26 cellular contexts compared by ENCODE assay signal in the genomic region with DNA sequence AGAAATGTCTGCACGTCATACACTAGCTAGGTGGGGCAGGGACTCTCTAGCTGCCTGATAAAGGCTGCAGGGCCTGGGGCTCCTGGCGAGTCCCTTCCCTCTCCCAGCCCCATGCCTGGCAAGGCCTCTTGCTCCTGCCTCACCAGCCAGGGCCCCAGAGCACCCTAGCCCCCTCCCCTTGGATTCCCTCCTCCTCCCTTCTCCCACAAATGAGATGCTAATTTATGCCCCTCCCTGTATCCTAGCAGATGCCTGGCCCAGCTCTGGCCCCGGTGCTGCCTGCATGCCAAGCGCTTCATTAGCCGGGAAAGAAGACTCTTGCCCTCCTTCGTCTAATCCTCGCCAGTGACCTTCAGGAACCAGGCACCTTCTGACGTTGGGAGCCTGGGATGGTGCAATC.
"Had no signal": no experiment of that assay in that cellular context is flagged by ENCODE, and none has a peak within 500 bp of the region (broad histone marks: within the 10 kb centered on the region; RNA-seq: fewer than 3 reads in every experiment).

No MANE protein-coding gene starts in this region.

- H3K27ac ChIP-seq: ascending aorta, body of pancreas had no signal

- H3K27ac Mint-ChIP-seq: activated B cell treated with CpG ODN at 0.5 μM for 24 hours; activated CD4-positive, alpha-beta T cell treated with anti-CD3 and anti-CD28 coated beads, Interleukin-2, amount 10 ng/mL, durations not matched to agents 24 days and 14 days; activated CD8-positive, alpha-beta memory T cell treated with anti-CD3 and anti-CD28 coated beads, Interleukin-2, amount 10 ng/mL, durations not matched to agents 7 days and 5 days; activated naive CD4-positive, alpha-beta T cell treated with anti-CD3 and anti-CD28 coated beads, Interleukin-2, amount 50 U/mL, for 72 hours; activated naive CD8-positive, alpha-beta T cell treated with anti-CD3 and anti-CD28 coated beads, Interleukin-2, amount 50 U/mL, for 24 hours; activated T-cell treated with anti-CD3 and anti-CD28 coated beads, Interleukin-2, amount 50 U/mL, for 24 hours; activated T-helper 1 cell treated with anti-CD3 and anti-CD28 coated beads, Interleukin-12 subunit alpha, Interleukin-12 subunit beta, Interleukin-2, Interleukin-4 antibody, amounts not matched to agents 30 ng/mL and 10 ng/mL and 1 ng/mL, durations not matched to agents 14 hours and 24 hours and 36 hours; T-helper 1 cell treated with Interleukin-12 subunit alpha and Interleukin-12 subunit beta and Interleukin-4 antibody, amounts not matched to agents 30 μg/mL and 1 μg/mL, for 36 hours had no signal

- H3K9me3 Mint-ChIP-seq: activated B cell treated with CpG ODN at 0.5 μM for 24 hours; activated CD4-positive, alpha-beta T cell treated with anti-CD3 and anti-CD28 coated beads, Interleukin-2, amount 10 ng/mL, durations not matched to agents 24 days and 14 days; activated naive CD4-positive, alpha-beta T cell treated with anti-CD3 and anti-CD28 coated beads, Interleukin-2, amount 50 U/mL, for 72 hours; activated naive CD8-positive, alpha-beta T cell treated with anti-CD3 and anti-CD28 coated beads, Interleukin-2, amount 50 U/mL, for 24 hours; activated T-cell treated with anti-CD3 and anti-CD28 coated beads, Interleukin-2, amount 50 U/mL, for 24 hours; activated T-helper 1 cell treated with anti-CD3 and anti-CD28 coated beads, Interleukin-12 subunit alpha, Interleukin-12 subunit beta, Interleukin-2, Interleukin-4 antibody, amounts not matched to agents 30 ng/mL and 10 ng/mL and 1 ng/mL, durations not matched to agents 14 hours and 24 hours and 36 hours; central memory CD8-positive, alpha-beta T cell; T-helper 1 cell treated with Interleukin-12 subunit alpha and Interleukin-12 subunit beta and Interleukin-4 antibody, amounts not matched to agents 30 μg/mL and 1 μg/mL, for 36 hours had no signal

- H3K9me3 ChIP-seq: ascending aorta, body of pancreas had no signal

- H3K4me1 ChIP-seq: ascending aorta, body of pancreas had no signal

- H3K27me3 Mint-ChIP-seq: activated naive CD8-positive, alpha-beta T cell treated with anti-CD3 and anti-CD28 coated beads, Interleukin-2, amount 50 U/mL, for 24 hours; activated T-cell treated with anti-CD3 and anti-CD28 coated beads, Interleukin-2, amount 50 U/mL, for 24 hours had no signal

- H3K4me3 ChIP-seq: ascending aorta, body of pancreas had no signal

- H3K4me1 Mint-ChIP-seq: activated B cell treated with CpG ODN at 0.5 μM for 24 hours; activated CD4-positive, alpha-beta T cell treated with anti-CD3 and anti-CD28 coated beads, Interleukin-2, amount 10 ng/mL, durations not matched to agents 24 days and 14 days; activated CD8-positive, alpha-beta memory T cell treated with anti-CD3 and anti-CD28 coated beads, Interleukin-2, amount 10 ng/mL, durations not matched to agents 7 days and 5 days; activated naive CD8-positive, alpha-beta T cell treated with anti-CD3 and anti-CD28 coated beads, Interleukin-2, amount 50 U/mL, for 24 hours; central memory CD8-positive, alpha-beta T cell had no signal

- ATAC-seq: activated CD8-positive, alpha-beta memory T cell treated with anti-CD3 and anti-CD28 coated beads, Interleukin-2, amount 10 ng/mL, durations not matched to agents 7 days and 5 days; activated naive CD4-positive, alpha-beta T cell treated with anti-CD3 and anti-CD28 coated beads, Interleukin-2, amount 50 U/mL, for 72 hours; activated naive CD8-positive, alpha-beta T cell treated with anti-CD3 and anti-CD28 coated beads, Interleukin-2, amount 50 U/mL, for 24 hours; body of pancreas; Panc1 had no signal

- H3K36me3 Mint-ChIP-seq: activated CD8-positive, alpha-beta memory T cell treated with anti-CD3 and anti-CD28 coated beads, Interleukin-2, amount 10 ng/mL, durations not matched to agents 7 days and 5 days; activated naive CD4-positive, alpha-beta T cell treated with anti-CD3 and anti-CD28 coated beads, Interleukin-2, amount 50 U/mL, for 72 hours had no signal

- H3K27me3 ChIP-seq: ascending aorta, body of pancreas had no signal

- H3K4me3 Mint-ChIP-seq: activated B cell treated with CpG ODN at 0.5 μM for 24 hours; activated CD4-positive, alpha-beta T cell treated with anti-CD3 and anti-CD28 coated beads, Interleukin-2, amount 10 ng/mL, durations not matched to agents 24 days and 14 days; activated CD8-positive, alpha-beta memory T cell treated with anti-CD3 and anti-CD28 coated beads, Interleukin-2, amount 10 ng/mL, durations not matched to agents 7 days and 5 days; activated naive CD8-positive, alpha-beta T cell treated with anti-CD3 and anti-CD28 coated beads, Interleukin-2, amount 50 U/mL, for 24 hours; activated T-cell treated with anti-CD3 and anti-CD28 coated beads, Interleukin-2, amount 50 U/mL, for 24 hours; activated T-helper 1 cell treated with anti-CD3 and anti-CD28 coated beads, Interleukin-12 subunit alpha, Interleukin-12 subunit beta, Interleukin-2, Interleukin-4 antibody, amounts not matched to agents 30 ng/mL and 10 ng/mL and 1 ng/mL, durations not matched to agents 14 hours and 24 hours and 36 hours; central memory CD8-positive, alpha-beta T cell; T-helper 1 cell treated with Interleukin-12 subunit alpha and Interleukin-12 subunit beta and Interleukin-4 antibody, amounts not matched to agents 30 μg/mL and 1 μg/mL, for 36 hours had no signal

- H3K36me3 ChIP-seq: ascending aorta had no signal

- DNase-seq: activated B cell treated with CpG ODN at 0.5 μM for 24 hours; activated CD4-positive, alpha-beta T cell treated with anti-CD3 and anti-CD28 coated beads for 1 hour; activated CD4-positive, alpha-beta T cell treated with anti-CD3 and anti-CD28 coated beads, Interleukin-2, amount 10 ng/mL, durations not matched to agents 24 days and 14 days; activated CD4-positive, alpha-beta T cell treated with anti-CD3 and anti-CD28 coated beads, Interleukin-2, amount 50 U/mL, for 48 hours; activated CD8-positive, alpha-beta memory T cell treated with anti-CD3 and anti-CD28 coated beads, Interleukin-2, amount 10 ng/mL, durations not matched to agents 7 days and 5 days; activated effector memory CD4-positive, alpha-beta T cell treated with Interleukin-2 at 50 U/mL for 16 hours; activated naive CD4-positive, alpha-beta T cell; activated naive CD8-positive, alpha-beta T cell treated with anti-CD3 and anti-CD28 coated beads, Interleukin-2, amount 50 U/mL, for 24 hours; activated T-cell treated with anti-CD3 and anti-CD28 coated beads, Interleukin-2, amount 50 U/mL, for 24 hours; amniotic stem cell; body of pancreas; KG1; NCI-H1048; NCI-H146; NCI-H1930; NCI-H2171; NCI-H2227 treated with DMSO at 0.1 percent for 48 hours; NCI-H748 treated with DMSO at 0.1 percent for 48 hours; RPMI8226; SHP77 treated with DMSO at 0.1 percent for 48 hours had no signal
